Comparison of ENCODE assay signal across 22 cellular contexts in the genomic region with DNA sequence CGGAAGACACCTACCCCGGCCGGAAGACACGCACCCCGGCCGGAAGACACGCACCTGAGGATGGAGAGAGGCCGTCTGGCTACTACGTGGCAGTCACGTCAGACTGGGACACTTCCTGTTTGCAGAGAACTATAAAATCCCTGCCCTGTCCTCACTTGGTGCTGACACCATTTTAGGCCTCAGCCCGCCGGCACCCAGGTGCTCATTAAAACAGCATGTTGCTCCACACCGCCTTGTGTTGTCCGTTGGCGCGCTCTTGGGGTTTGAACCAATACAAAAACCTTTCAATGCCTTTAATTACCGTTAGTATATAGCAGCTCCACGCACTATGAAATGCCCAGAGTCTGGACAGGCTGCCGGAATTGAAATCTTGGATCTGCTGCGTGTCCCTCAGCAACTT. TPM values are rescaled to one million over a fixed set of nuclear protein-coding genes. Genes with fewer than 3 reads are reported as not detected.
DNase-seq lines count a peak whose midpoint lies in the region; ATAC-seq and TF ChIP-seq lines count a peak whose summit lies in the region.
"Had no signal": no experiment of that assay in that cellular context is flagged by ENCODE, and none has a peak within 500 bp of the region (broad histone marks: within the 10 kb centered on the region; RNA-seq: fewer than 3 reads in every experiment).

No MANE protein-coding gene starts in this region.

- H3K36me3 Mint-ChIP-seq in endodermal cell (ENCODE audit: low read depth) (peaks cover 23% of the 10 kb centered on the region), natural killer cell (no peaks in the 10 kb centered on the region)

- H4K8ac ChIP-seq in neuronal stem cell (ENCODE audit: low read depth, low read length) = no peak overlapping the region

- H3K79me1 ChIP-seq in neuronal stem cell (ENCODE audit: low read depth, low read length) = no peaks in the 10 kb centered on the region

- H3K9me3 Mint-ChIP-seq in endodermal cell = peaks cover 25% of the 10 kb centered on the region
- peaks cover 0 to 2% of the 10 kb centered on the region in 2 donors for H3K9me3 Mint-ChIP-seq in natural killer cell

- H3K36me3 ChIP-seq in WERI-Rb-1 (no peaks in the 10 kb centered on the region; the same call in 1 of the 2 replicates), endodermal cell (ENCODE audit: control insufficient read depth, insufficient read depth, low read length) (no peaks in the 10 kb centered on the region), neuronal stem cell (replicated peaks in 1 of 2; ENCODE audit: control insufficient read depth in 2 of 2, insufficient read depth in 2 of 2, low read length in 2 of 2) (no peaks in the 10 kb centered on the region)
- H3K36me3 ChIP-seq: HAP-1 had no signal

- TF ChIP-seq CTCF in WERI-Rb-1 (IDR thresholded peaks at IDR 0.05; ENCODE audit: low read depth, low read length) (no peak), endodermal cell (conservative IDR thresholded peaks at IDR 0.05) (no peak), natural killer cell (IDR thresholded peaks at IDR 0.05) (no peak)

- ATAC-seq in GM21576 (IDR thresholded peaks at IDR 0.05; ENCODE audit: unreplicated experiment) = no peak
- ATAC-seq in natural killer cell = no peak

- no peak overlapping the region for H4K91ac ChIP-seq in neuronal stem cell (ENCODE audit: low read depth, low read length, poor library complexity)

- no peaks in the 10 kb centered on the region for H3K27me3 ChIP-seq in WERI-Rb-1 (ENCODE audit: insufficient read depth, low read depth, severe bottlenecking)
- no peaks in the 10 kb centered on the region for H3K27me3 ChIP-seq in endodermal cell (ENCODE audit: control insufficient read depth, insufficient read depth, low read length, poor library complexity, severe bottlenecking)
- no peaks in the 10 kb centered on the region for H3K27me3 ChIP-seq in neuronal stem cell (ENCODE audit: control insufficient read depth in 3 of 3, insufficient read depth in 3 of 3, low read depth in 1 of 3, low read length in 3 of 3)

- no peak overlapping the region for H3K18ac ChIP-seq in neuronal stem cell (ENCODE audit: low read length)

- peaks cover 5% of the 10 kb centered on the region for H3K9me3 ChIP-seq in WERI-Rb-1 (ENCODE audit: severe bottlenecking)
- H3K9me3 ChIP-seq in endodermal cell (ENCODE audit: control insufficient read depth, low read length) = no peaks in the 10 kb centered on the region
- H3K9me3 ChIP-seq in neuronal stem cell (replicated peaks in 1 of 2; ENCODE audit: control insufficient read depth in 2 of 2, insufficient read depth in 1 of 2, low read depth in 1 of 2, low read length in 2 of 2) = peaks cover 0 to 8% of the 10 kb centered on the region in 2 donors
- H3K9me3 ChIP-seq: HAP-1 had no signal

- H3K4me1 Mint-ChIP-seq in endodermal cell (peaks cover 38% of the 10 kb centered on the region), natural killer cell (peaks cover 7 to 15% of the 10 kb centered on the region in 2 donors)

- H3K4me2 ChIP-seq in neuronal stem cell (ENCODE audit: insufficient read depth, low read length, poor library complexity, severe bottlenecking) = peak overlapping the region; percentile 0

- no peak overlapping the region for H2AFZ ChIP-seq in neuronal stem cell (ENCODE audit: low read length)
- H2AFZ ChIP-seq: GM23248 had no signal

- intact Hi-C loops in natural killer cell (cut with micrococcal nuclease) = no loop called here

- H3K23ac ChIP-seq in neuronal stem cell (ENCODE audit: low read depth, low read length, poor library complexity) = no peak overlapping the region

- H2BK12ac ChIP-seq in neuronal stem cell (ENCODE audit: low read length) = no peak overlapping the region

- H3K4me3 ChIP-seq in WERI-Rb-1 (ENCODE audit: low read depth, low read length) (no peak overlapping the region), endodermal cell (ENCODE audit: low read length) (no peak overlapping the region), neuronal stem cell (ENCODE audit: low read length in 2 of 2) (no peak overlapping the region)
- H3K4me3 ChIP-seq: GM23248, HAP-1 had no signal

- no peak overlapping the region for H3K4ac ChIP-seq in neuronal stem cell (ENCODE audit: low read length)

- H3K27me3 Mint-ChIP-seq in endodermal cell (ENCODE audit: insufficient read depth) = no peaks in the 10 kb centered on the region
- H3K27me3 Mint-ChIP-seq in natural killer cell (ENCODE audit: low read depth in 2 of 2) = no peaks in the 10 kb centered on the region

- H3K27ac Mint-ChIP-seq in endodermal cell = no peak overlapping the region
- no peak overlapping the region for H3K27ac Mint-ChIP-seq in natural killer cell
- H3K27ac Mint-ChIP-seq: CD4-positive, alpha-beta memory T cell; HFFc6 had no signal

- H3K14ac ChIP-seq in neuronal stem cell (ENCODE audit: low read length) = no peak overlapping the region

- H2BK5ac ChIP-seq in neuronal stem cell (ENCODE audit: low read length) = no peak overlapping the region

- no peak overlapping the region for H3K4me3 Mint-ChIP-seq in endodermal cell
- no peak overlapping the region for H3K4me3 Mint-ChIP-seq in natural killer cell
- H3K4me3 Mint-ChIP-seq: CD4-positive, alpha-beta memory T cell; HFFc6 had no signal

- no peak overlapping the region for H2BK15ac ChIP-seq in neuronal stem cell (ENCODE audit: low read length)

- WGBS in endodermal cell (ENCODE audit: insufficient coverage in 1 of 2, insufficient read length in 1 of 2), 2 experiments = 93 to 94% methylated on average over 17 to 20 of the region's 20 CpGs
- no CpG with 5 or more reads among the region's 20 CpGs for whole genome bisulfite sequencing in neuronal stem cell (ENCODE audit: extremely low coverage in 2 of 2, insufficient read length in 2 of 2, insufficient replicate concordance in 1 of 2), 2 donors

- DNase-seq in WERI-Rb-1 = peak; percentile 5
- peak; percentile 24 for DNase-seq in endodermal cell
- no peak for DNase-seq in neuronal stem cell (ENCODE audit: low spot score)
- no peak for DNase-seq in glomerular visceral epithelial cell (ENCODE audit: extremely low spot score)
- DNase-seq in natural killer cell = no peak
- DNase-seq: C1 segment of cervical spinal cord; Calu3; CD4-positive, alpha-beta memory T cell; COR-L47; DMS53; DMS79 treated with DMSO at 0.1 percent for 48 hours; GF-D8; GM23248; HFFc6 had no signal

- H3K4me1 ChIP-seq in endodermal cell (ENCODE audit: control insufficient read depth, insufficient read depth, low read length) = peaks cover 23% of the 10 kb centered on the region
- peaks cover 6 to 10% of the 10 kb centered on the region in 2 donors for H3K4me1 ChIP-seq in neuronal stem cell (ENCODE audit: control insufficient read depth in 2 of 2, insufficient read depth in 1 of 2, low read depth in 1 of 2, low read length in 2 of 2)
- H3K4me1 ChIP-seq: HAP-1 had no signal

- H3K27ac ChIP-seq in WERI-Rb-1 = no peak overlapping the region
- no peak overlapping the region for H3K27ac ChIP-seq in endodermal cell (ENCODE audit: low read depth, low read length)
- H3K27ac ChIP-seq in neuronal stem cell (replicated peaks; ENCODE audit: low read length) = no peak overlapping the region
- H3K27ac ChIP-seq: GM23248 had no signal

- no peak overlapping the region for H2AK5ac ChIP-seq in neuronal stem cell (ENCODE audit: low read depth, low read length)

- no peak overlapping the region for H3K9ac ChIP-seq in endodermal cell (ENCODE audit: extremely low read depth, low read length, poor library complexity, severe bottlenecking)
- no peak overlapping the region for H3K9ac ChIP-seq in neuronal stem cell (ENCODE audit: low read depth, low read length, poor library complexity)
- H3K9ac ChIP-seq: GM23248 had no signal

- no peak overlapping the region for H2BK120ac ChIP-seq in neuronal stem cell (ENCODE audit: low read depth, low read length)

RNA-seq across cellular contexts. Expression of a gene that starts 34.7 kb away (rescaled TPM):
- total RNA-seq in endodermal cell = not detected
- not detected for polyA plus RNA-seq in endodermal cell (2013, experiment 1 of 2)
- polyA plus RNA-seq in endodermal cell (2013, experiment 2 of 2) = not detected
- polyA plus RNA-seq in neuronal stem cell (2013, experiment 1 of 2) = not detected
- not detected for polyA plus RNA-seq in neuronal stem cell (2013, experiment 2 of 2)
- not detected for total RNA-seq in natural killer cell
- total RNA-seq: A172; A673; Calu3; CD4-positive, alpha-beta memory T cell; Daoy; G401; GM23248; H4; HFFc6 had no signal
- polyA plus RNA-seq: BJ; CD4-positive, alpha-beta memory T cell; GM23248 had no signal

RNA-seq across cellular contexts. Expression of a gene that starts 41.1 kb away (rescaled TPM):
- total RNA-seq in endodermal cell (10 to 100 TPM; 63.5 to 65.6 TPM), natural killer cell (10 to 100 TPM; 25.6 to 33.0 (median 27.9) TPM)
- polyA plus RNA-seq in endodermal cell (2013, experiment 1 of 2) = 45.9 TPM
- polyA plus RNA-seq in endodermal cell (2013, experiment 2 of 2) = 37.8 TPM
- 40.1 TPM for polyA plus RNA-seq in neuronal stem cell (2013, experiment 1 of 2)
- polyA plus RNA-seq in neuronal stem cell (2013, experiment 2 of 2) = 38.8 TPM

Comparison
In these comparisons a context has a peak if more than half of its experiments do, and no peak if none do; other contexts are left out.
1. DNase-seq: peak in WERI-Rb-1 (single experiment) and endodermal cell (single experiment); none in neuronal stem cell (single experiment), glomerular visceral epithelial cell (single experiment) and natural killer cell (single experiment).